8 cellular contexts compared by ENCODE assay signal in the genomic region with DNA sequence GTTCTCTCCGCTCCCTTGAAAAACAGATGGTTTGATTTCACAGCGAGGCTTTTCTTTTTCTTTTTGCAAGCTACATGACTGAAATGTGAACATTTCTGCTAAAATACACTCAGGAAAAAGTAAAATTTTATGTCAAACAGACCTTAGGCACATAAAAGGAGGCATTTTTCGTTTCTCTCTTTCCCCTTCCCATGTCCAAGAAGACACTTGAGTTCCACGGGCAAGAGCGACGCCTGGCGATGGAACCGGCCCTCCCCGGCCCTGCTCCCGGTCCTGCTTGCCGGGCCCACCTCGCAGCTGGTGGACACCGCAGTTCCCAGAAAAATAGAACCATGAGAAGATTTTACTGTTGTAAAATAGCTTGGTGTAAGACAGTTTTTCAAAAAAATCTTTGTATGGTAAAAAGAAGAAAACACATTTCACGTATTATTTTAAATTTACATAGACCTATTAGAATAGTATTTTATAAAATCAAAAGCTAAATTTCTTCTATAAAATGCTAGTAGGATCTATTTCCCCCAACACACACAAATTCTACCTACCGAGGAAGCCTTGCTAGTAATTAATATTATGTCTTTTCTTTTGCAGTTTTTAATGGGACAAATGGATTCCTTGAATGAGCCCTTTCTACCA. TPM values are rescaled to one million over a fixed set of nuclear protein-coding genes. Genes with fewer than 3 reads are reported as not detected.
A peak's percentile ranks its signal among the peaks of the same experiment; 100 is the strongest.
DNase-seq lines count a peak whose midpoint lies in the region; ATAC-seq, FAIRE-seq and TF ChIP-seq lines count a peak whose summit lies in the region.

No MANE protein-coding gene starts in this region.

- H2AFZ ChIP-seq in HepG2 (ENCODE audit: low read length), result peak overlapping the region; percentile 75

- peaks cover 64% of the 10 kb centered on the region for H3K27me3 ChIP-seq in ectodermal cell (ENCODE audit: control insufficient read depth, insufficient read depth, low read length, poor library complexity, severe bottlenecking)
- peaks cover 3 to 19% of the 10 kb centered on the region in 2 experiments for H3K27me3 ChIP-seq in HepG2 (ENCODE audit: control insufficient read depth in 1 of 2, insufficient read depth in 2 of 2, low read length in 2 of 2)

- H3K27ac ChIP-seq in ectodermal cell (ENCODE audit: insufficient read depth, low read depth, low read length, poor library complexity, severe bottlenecking) (no peak overlapping the region), HepG2 (ENCODE audit: extremely low read length, insufficient read depth, low read length) (no peak overlapping the region)

- peak overlapping the region; percentile 64 for H3K4me3 Mint-ChIP-seq in activated CD4-positive, alpha-beta T cell treated with anti-CD3 and anti-CD28 coated beads, Interleukin-2, amount 10 ng/mL, durations not matched to agents 24 days and 14 days

- H3K36me3 Mint-ChIP-seq in activated CD4-positive, alpha-beta T cell treated with anti-CD3 and anti-CD28 coated beads, Interleukin-2, amount 10 ng/mL, durations not matched to agents 24 days and 14 days (ENCODE audit: low read depth), result no peaks in the 10 kb centered on the region

- peak; percentile 83 for ATAC-seq in HepG2
- ATAC-seq in HG03135 (IDR thresholded peaks at IDR 0.05; ENCODE audit: unreplicated experiment), result no peak

- peaks cover 4% of the 10 kb centered on the region for H3K4me1 Mint-ChIP-seq in activated CD4-positive, alpha-beta T cell treated with anti-CD3 and anti-CD28 coated beads, Interleukin-2, amount 10 ng/mL, durations not matched to agents 24 days and 14 days

- TF ChIP-seq CTCF in LNCaP clone FGC (IDR thresholded peaks at IDR 0.05; ENCODE audit: control insufficient read depth, extremely low read depth, insufficient read depth) (peak; percentile 77), HepG2 (CRISPR knock-in tag; IDR thresholded peaks at IDR 0.05) (peak; percentile 96)

- 3 to 4% methylated on average over 13 of the region's 15 CpGs for WGBS in ectodermal cell, 2 experiments
- 2% methylated on average over 15 of the region's 15 CpGs for WGBS in HepG2 (ENCODE audit: low lambda C conversion rate)

- peaks cover 15% of the 10 kb centered on the region for H3K4me1 ChIP-seq in ectodermal cell (ENCODE audit: control insufficient read depth, insufficient read depth, low read length)
- peaks cover 16% of the 10 kb centered on the region for H3K4me1 ChIP-seq in HepG2 (ENCODE audit: insufficient read depth, low read length)

- peak; percentile 81 for FAIRE-seq in HepG2 (lab: Jason Lieb, UNC)

- BruUV-seq in HepG2 (replicated peaks; lab: Mats Ljungman, UMichigan), result no TSS peak

- no peaks in the 10 kb centered on the region for H3K36me3 ChIP-seq in ectodermal cell (ENCODE audit: control insufficient read depth, insufficient read depth, low read length)
- H3K36me3 ChIP-seq in HepG2 (replicated peaks in 1 of 2; ENCODE audit: control insufficient read depth in 1 of 2, insufficient read depth in 2 of 2, low read length in 2 of 2), result no peaks in the 10 kb centered on the region

- peak overlapping the region; percentile 94 for H3K4me2 ChIP-seq in HepG2 (ENCODE audit: low read depth, low read length)

- H3K9me3 Mint-ChIP-seq in activated CD4-positive, alpha-beta T cell treated with anti-CD3 and anti-CD28 coated beads, Interleukin-2, amount 10 ng/mL, durations not matched to agents 24 days and 14 days, result no peaks in the 10 kb centered on the region

- no peaks in the 10 kb centered on the region for H3K79me2 ChIP-seq in HepG2 (ENCODE audit: insufficient read depth, low read length)

- intact Hi-C loops in activated CD4-positive, alpha-beta T cell treated with anti-CD3 and anti-CD28 coated beads, Interleukin-2, amount 10 ng/mL, durations not matched to agents 24 days and 14 days (cut with micrococcal nuclease), result loop anchor here (1.0 to 2.0 kb wide), 2 partner anchors 44 to 117 kb away; no protein-coding TSS in a partner anchor
- intact Hi-C loops in HepG2 (cut with micrococcal nuclease; ENCODE audit: unreplicated experiment), result loop anchor here (1.0 to 2.0 kb wide), 4 partner anchors 44 to 347 kb away; no protein-coding TSS in a partner anchor

- POLR2A ChIA-PET in HepG2 (lab: Yijun Ruan, JAX), result interaction anchor here (1.5 to 2.1 kb wide), 2 partner anchors 114 to 118 kb away, joined by 4 to 18 read pairs; no protein-coding TSS in a partner anchor

- TF ChIP-seq POLR2A in HepG2 (IDR thresholded peaks at IDR 0.05; ENCODE audit: insufficient read depth in 1 of 2, low read depth in 2 of 2, low read length in 2 of 2), result no peak

- H3K27me3 Mint-ChIP-seq in activated CD4-positive, alpha-beta T cell treated with anti-CD3 and anti-CD28 coated beads, Interleukin-2, amount 10 ng/mL, durations not matched to agents 24 days and 14 days, result peaks cover 48% of the 10 kb centered on the region

- no peak for TF ChIP-seq EP300 in HepG2 (IDR thresholded peaks at IDR 0.05; ENCODE audit: low read depth in 2 of 2, low read length in 2 of 2)
- TF ChIP-seq EP300 in HepG2 (CRISPR knock-in tag; IDR thresholded peaks at IDR 0.05; ENCODE audit: borderline replicate concordance), result no peak

- H3K4me3 ChIP-seq in LNCaP clone FGC (ENCODE audit: low read depth, low read length) (peak overlapping the region; percentile 32), ectodermal cell (ENCODE audit: insufficient read depth, low read depth, low read length) (peak overlapping the region; percentile 21), HepG2 (replicated peaks in 1 of 3; ENCODE audit: insufficient read depth in 1 of 3, low read depth in 2 of 3, low read length in 3 of 3) (peak overlapping the region; percentile 55 to 82 (median 65))

- no peaks in the 10 kb centered on the region for H4K20me1 ChIP-seq in HepG2 (ENCODE audit: insufficient read depth, low read length)

- in situ Hi-C loops in HepG2 (cut with HindIII; ENCODE audit: extremely low pct_ligation_motif_present, low pct_unique_long_range_greater_than_20kb), result loop anchor here (5.0 kb wide), 1 partner anchor 347 kb away; no protein-coding TSS in a partner anchor

- no peaks in the 10 kb centered on the region for H3K9me3 ChIP-seq in ectodermal cell (ENCODE audit: control insufficient read depth, low read length)
- H3K9me3 ChIP-seq in HepG2 (ENCODE audit: low read length), result no peaks in the 10 kb centered on the region

- peak; percentile 96 for TF ChIP-seq RAD21 in HepG2 (CRISPR knock-in tag; IDR thresholded peaks at IDR 0.05)

- peak; percentile 77 for DNase-seq in D341Med (ENCODE audit: low spot score)
- peak; percentile 14 for DNase-seq in LNCaP clone FGC (ENCODE audit: low read depth)
- DNase-seq in activated CD4-positive, alpha-beta T cell treated with anti-CD3 and anti-CD28 coated beads, Interleukin-2, amount 10 ng/mL, durations not matched to agents 24 days and 14 days, result peak; percentile 80
- DNase-seq in HepG2 (ENCODE audit: low spot score), result peak; percentile 76
- DNase-seq in stimulated activated CD4-positive, alpha-beta T cell treated with anti-CD3 and anti-CD28 coated beads, Interleukin-2, amount 100 ng/mL, for 48 hours, result peak; percentile 29 to 40
- no peak for DNase-seq in amniotic stem cell (lab: John Stamatoyannopoulos, UW)

- peak overlapping the region; percentile 49; the same call in 1 of the 2 replicates for H3K9ac ChIP-seq in HepG2 (ENCODE audit: insufficient read depth, low read depth, low read length)

- H3K27ac Mint-ChIP-seq in activated CD4-positive, alpha-beta T cell treated with anti-CD3 and anti-CD28 coated beads, Interleukin-2, amount 10 ng/mL, durations not matched to agents 24 days and 14 days, result no peak overlapping the region

- CTCF ChIA-PET in HepG2 (lab: Yijun Ruan, JAX; ENCODE audit: low intra/inter-chr PET ratio, low total read pairs), result interaction anchor here (1.0 to 3.9 kb wide), 8 partner anchors 16 to 347 kb away, joined by 3 to 96 read pairs (median 5); no protein-coding TSS in a partner anchor

RNA-seq across cellular contexts. Expression of a gene that starts 2.3 kb away (rescaled TPM):
- total RNA-seq in activated CD4-positive, alpha-beta T cell treated with anti-CD3 and anti-CD28 coated beads, Interleukin-2, amount 10 ng/mL, durations not matched to agents 24 days and 14 days, result 0.28 and 0.33 TPM in 2 replicates
- polyA plus RNA-seq in ectodermal cell (2013, experiment 1 of 4), result 0.98 TPM
- polyA plus RNA-seq in ectodermal cell (2013, experiment 2 of 4), result 0.84 TPM
- 0.75 TPM for polyA plus RNA-seq in ectodermal cell (2013, experiment 3 of 4)
- 0.57 TPM for polyA plus RNA-seq in ectodermal cell (2013, experiment 4 of 4)
- total RNA-seq in HepG2 (2016; rRNA removed; fragmentation: Illumina TruSeq; extraction: Trizol), result 0.22 TPM in 1 of 2 replicates, not detected in the other
- not detected in 2 replicates for total RNA-seq in HepG2 (2016; cell fraction: cytosol; rRNA removed; fragmentation: Illumina TruSeq; extraction: Trizol; ENCODE audit: low read depth)
- 0.22 TPM in 1 of 2 replicates, not detected in the other for total RNA-seq in HepG2 (2016; cell fraction: insoluble cytoplasmic fraction; rRNA removed; fragmentation: Illumina TruSeq; extraction: Trizol)
- total RNA-seq in HepG2 (2016; cell fraction: membrane; rRNA removed; fragmentation: Illumina TruSeq; extraction: Trizol), result 0.77 and 0.93 TPM in 2 replicates
- not detected in 2 replicates for total RNA-seq in HepG2 (2016; cell fraction: nucleus; rRNA removed; fragmentation: Illumina TruSeq; extraction: Trizol)
- 1.7 and 2.9 TPM in 2 replicates for polyA plus RNA-seq in HepG2 (2011; rRNA removed)
- 0.89 and 1.5 TPM in 2 replicates for polyA plus RNA-seq in HepG2 (2011; cell fraction: cytosol; rRNA removed)
- 0.82 and 1.1 TPM in 2 replicates for polyA plus RNA-seq in HepG2 (2011; cell fraction: nucleus; rRNA removed)
- 1.5 and 2.3 TPM in 2 replicates for polyA plus RNA-seq in HepG2 (2012)
- polyA plus RNA-seq in HepG2 (2016; cell fraction: cytosol; fragmentation: Illumina TruSeq; extraction: Trizol; ENCODE audit: low read depth), result 0.12 and 0.19 TPM in 2 replicates
- 0.35 TPM in 1 of 2 replicates, not detected in the other for polyA plus RNA-seq in HepG2 (2016; cell fraction: insoluble cytoplasmic fraction; fragmentation: Illumina TruSeq; extraction: Trizol; ENCODE audit: low read depth)
- polyA plus RNA-seq in HepG2 (2016; cell fraction: membrane; fragmentation: Illumina TruSeq; extraction: Trizol; ENCODE audit: low read depth), result 0.22 and 0.45 TPM in 2 replicates
- 0.72 and 1.0 TPM in 2 replicates for polyA plus RNA-seq in HepG2 (2016; cell fraction: nucleus; fragmentation: Illumina TruSeq; extraction: Trizol; ENCODE audit: insufficient read depth, low read depth)
- polyA minus RNA-seq in HepG2 (2011; rRNA and poly(A)+ RNA removed; ENCODE audit: low replicate concordance), result not detected in 2 replicates
- 0.59 TPM in 1 of 2 replicates, not detected in the other for polyA minus RNA-seq in HepG2 (2011; cell fraction: cytosol; rRNA and poly(A)+ RNA removed)
- polyA minus RNA-seq in HepG2 (2011; cell fraction: nucleus; rRNA and poly(A)+ RNA removed), result 1.4 and 1.5 TPM in 2 replicates

RNA-seq across cellular contexts. Expression of a gene that starts 25.5 kb away (rescaled TPM):
- total RNA-seq in activated CD4-positive, alpha-beta T cell treated with anti-CD3 and anti-CD28 coated beads, Interleukin-2, amount 10 ng/mL, durations not matched to agents 24 days and 14 days, result 124 and 127 TPM in 2 replicates
- 175 TPM for polyA plus RNA-seq in ectodermal cell (2013, experiment 1 of 4)
- 183 TPM for polyA plus RNA-seq in ectodermal cell (2013, experiment 2 of 4)
- 170 TPM for polyA plus RNA-seq in ectodermal cell (2013, experiment 3 of 4)
- polyA plus RNA-seq in ectodermal cell (2013, experiment 4 of 4), result 180 TPM
- total RNA-seq in HepG2 (2016; rRNA removed; fragmentation: Illumina TruSeq; extraction: Trizol), result 246 and 290 TPM in 2 replicates
- 198 and 234 TPM in 2 replicates for total RNA-seq in HepG2 (2016; cell fraction: cytosol; rRNA removed; fragmentation: Illumina TruSeq; extraction: Trizol; ENCODE audit: low read depth)
- 252 and 306 TPM in 2 replicates for total RNA-seq in HepG2 (2016; cell fraction: insoluble cytoplasmic fraction; rRNA removed; fragmentation: Illumina TruSeq; extraction: Trizol)
- total RNA-seq in HepG2 (2016; cell fraction: membrane; rRNA removed; fragmentation: Illumina TruSeq; extraction: Trizol), result 319 and 324 TPM in 2 replicates
- 159 and 173 TPM in 2 replicates for total RNA-seq in HepG2 (2016; cell fraction: nucleus; rRNA removed; fragmentation: Illumina TruSeq; extraction: Trizol)
- 280 and 348 TPM in 2 replicates for polyA plus RNA-seq in HepG2 (2011; rRNA removed)
- 192 and 226 TPM in 2 replicates for polyA plus RNA-seq in HepG2 (2011; cell fraction: cytosol; rRNA removed)
- 139 and 154 TPM in 2 replicates for polyA plus RNA-seq in HepG2 (2011; cell fraction: nucleus; rRNA removed)
- polyA plus RNA-seq in HepG2 (2012), result 301 and 382 TPM in 2 replicates
- polyA plus RNA-seq in HepG2 (2016; cell fraction: cytosol; fragmentation: Illumina TruSeq; extraction: Trizol; ENCODE audit: low read depth), result 328 and 393 TPM in 2 replicates
- polyA plus RNA-seq in HepG2 (2016; cell fraction: insoluble cytoplasmic fraction; fragmentation: Illumina TruSeq; extraction: Trizol; ENCODE audit: low read depth), result 381 and 406 TPM in 2 replicates
- 353 and 372 TPM in 2 replicates for polyA plus RNA-seq in HepG2 (2016; cell fraction: membrane; fragmentation: Illumina TruSeq; extraction: Trizol; ENCODE audit: low read depth)
- 287 and 295 TPM in 2 replicates for polyA plus RNA-seq in HepG2 (2016; cell fraction: nucleus; fragmentation: Illumina TruSeq; extraction: Trizol; ENCODE audit: insufficient read depth, low read depth)
- polyA minus RNA-seq in HepG2 (2011; rRNA and poly(A)+ RNA removed; ENCODE audit: low replicate concordance), result 137 and 198 TPM in 2 replicates
- 154 and 160 TPM in 2 replicates for polyA minus RNA-seq in HepG2 (2011; cell fraction: cytosol; rRNA and poly(A)+ RNA removed)
- 316 and 328 TPM in 2 replicates for polyA minus RNA-seq in HepG2 (2011; cell fraction: nucleus; rRNA and poly(A)+ RNA removed)

RNA-seq across cellular contexts. Expression of a gene that starts 26.4 kb away (rescaled TPM):
- total RNA-seq in activated CD4-positive, alpha-beta T cell treated with anti-CD3 and anti-CD28 coated beads, Interleukin-2, amount 10 ng/mL, durations not matched to agents 24 days and 14 days, result 17.4 and 17.7 TPM in 2 replicates
- polyA plus RNA-seq in ectodermal cell (2013, experiment 1 of 4), result 28.9 TPM
- 28.7 TPM for polyA plus RNA-seq in ectodermal cell (2013, experiment 2 of 4)
- 30.9 TPM for polyA plus RNA-seq in ectodermal cell (2013, experiment 3 of 4)
- polyA plus RNA-seq in ectodermal cell (2013, experiment 4 of 4), result 30.9 TPM
- 8.8 and 13.0 TPM in 2 replicates for total RNA-seq in HepG2 (2016; rRNA removed; fragmentation: Illumina TruSeq; extraction: Trizol)
- total RNA-seq in HepG2 (2016; cell fraction: cytosol; rRNA removed; fragmentation: Illumina TruSeq; extraction: Trizol; ENCODE audit: low read depth), result 4.1 and 4.9 TPM in 2 replicates
- total RNA-seq in HepG2 (2016; cell fraction: insoluble cytoplasmic fraction; rRNA removed; fragmentation: Illumina TruSeq; extraction: Trizol), result 8.7 and 10.6 TPM in 2 replicates
- total RNA-seq in HepG2 (2016; cell fraction: membrane; rRNA removed; fragmentation: Illumina TruSeq; extraction: Trizol), result 6.5 and 8.7 TPM in 2 replicates
- total RNA-seq in HepG2 (2016; cell fraction: nucleus; rRNA removed; fragmentation: Illumina TruSeq; extraction: Trizol), result 19.0 and 22.6 TPM in 2 replicates
- 38.1 and 48.2 TPM in 2 replicates for polyA plus RNA-seq in HepG2 (2011; rRNA removed)
- 22.1 and 28.8 TPM in 2 replicates for polyA plus RNA-seq in HepG2 (2011; cell fraction: cytosol; rRNA removed)
- 105 and 110 TPM in 2 replicates for polyA plus RNA-seq in HepG2 (2011; cell fraction: nucleus; rRNA removed)
- 34.7 and 61.3 TPM in 2 replicates for polyA plus RNA-seq in HepG2 (2012)
- 3.9 and 4.4 TPM in 2 replicates for polyA plus RNA-seq in HepG2 (2016; cell fraction: cytosol; fragmentation: Illumina TruSeq; extraction: Trizol; ENCODE audit: low read depth)
- 12.2 TPM in 2 replicates for polyA plus RNA-seq in HepG2 (2016; cell fraction: insoluble cytoplasmic fraction; fragmentation: Illumina TruSeq; extraction: Trizol; ENCODE audit: low read depth)
- polyA plus RNA-seq in HepG2 (2016; cell fraction: membrane; fragmentation: Illumina TruSeq; extraction: Trizol; ENCODE audit: low read depth), result 6.9 and 8.4 TPM in 2 replicates
- polyA plus RNA-seq in HepG2 (2016; cell fraction: nucleus; fragmentation: Illumina TruSeq; extraction: Trizol; ENCODE audit: insufficient read depth, low read depth), result 34.5 and 42.6 TPM in 2 replicates
- 8.2 and 18.1 TPM in 2 replicates for polyA minus RNA-seq in HepG2 (2011; rRNA and poly(A)+ RNA removed; ENCODE audit: low replicate concordance)
- 10.2 and 13.8 TPM in 2 replicates for polyA minus RNA-seq in HepG2 (2011; cell fraction: cytosol; rRNA and poly(A)+ RNA removed)
- 143 and 147 TPM in 2 replicates for polyA minus RNA-seq in HepG2 (2011; cell fraction: nucleus; rRNA and poly(A)+ RNA removed)
